In genomic region chr22:30289126-30289979, GRCh38 we compare ENCODE assay signal across 1 cellular context.
TF ChIP-seq lines count a peak whose summit lies in the region.

Gene CASTOR1 (minus strand): TSS chr22:30289505. CDS start chr22:30289497, 8 bp downstream.

TF ChIP-seq in HepG2, 621 proteins besides CTCF, POLR2A, EP300 and RAD21 (continued from another document and continues in another):
- peak; percentile 34; the same call in 1 of the 2 replicates for TF ChIP-seq POLR2G (IDR thresholded peaks at IDR 0.05; ENCODE audit: low read depth, low read length)
- TF ChIP-seq ZNF678 (CRISPR knock-in tag; IDR thresholded peaks at IDR 0.05) = no peak
- TF ChIP-seq YEATS2 (CRISPR knock-in tag; IDR thresholded peaks at IDR 0.05; ENCODE audit: borderline replicate concordance) = no peak; the same call in 1 of the 2 replicates
- TF ChIP-seq NCOA5 (CRISPR knock-in tag; IDR thresholded peaks at IDR 0.05) = no peak
- no peak for TF ChIP-seq SP1 (IDR thresholded peaks at IDR 0.05)
- TF ChIP-seq SP1 (CRISPR knock-in tag; IDR thresholded peaks at IDR 0.05) = peak; percentile 82
- no peak for TF ChIP-seq ZNF850 (CRISPR knock-in tag; conservative IDR thresholded peaks at IDR 0.05)
- TF ChIP-seq ZSCAN25 (CRISPR knock-in tag; IDR thresholded peaks at IDR 0.05) = no peak
- TF ChIP-seq ZBTB3 (CRISPR knock-in tag; IDR thresholded peaks at IDR 0.05; ENCODE audit: borderline replicate concordance, low read depth) = no peak
- no peak for TF ChIP-seq MAFG (CRISPR knock-in tag; IDR thresholded peaks at IDR 0.05)
- no peak for TF ChIP-seq TIGD3 (CRISPR knock-in tag; IDR thresholded peaks at IDR 0.05; ENCODE audit: borderline replicate concordance)
- TF ChIP-seq DPF2 (CRISPR knock-in tag; IDR thresholded peaks at IDR 0.05; ENCODE audit: borderline replicate concordance, low read depth) = no peak
- TF ChIP-seq GTF2F1 (IDR thresholded peaks at IDR 0.05; ENCODE audit: low read length) = no peak
- no peak for TF ChIP-seq ZNF451 (CRISPR knock-in tag; IDR thresholded peaks at IDR 0.05)
- no peak for TF ChIP-seq MBNL3 (CRISPR knock-in tag; conservative IDR thresholded peaks at IDR 0.05)
- no peak for TF ChIP-seq ZNF354B (CRISPR knock-in tag; IDR thresholded peaks at IDR 0.05)
- TF ChIP-seq HBP1 (CRISPR knock-in tag; IDR thresholded peaks at IDR 0.05; ENCODE audit: low read depth) = no peak
- TF ChIP-seq FOXP4 (CRISPR knock-in tag; IDR thresholded peaks at IDR 0.05) = no peak
- TF ChIP-seq ELF1 (CRISPR knock-in tag; IDR thresholded peaks at IDR 0.05) = no peak; the same call in 1 of the 2 replicates
- TF ChIP-seq ZNF670 (CRISPR knock-in tag; IDR thresholded peaks at IDR 0.05; ENCODE audit: borderline replicate concordance) = no peak
- TF ChIP-seq RELA (CRISPR knock-in tag; IDR thresholded peaks at IDR 0.05) = 0 out of 2 replicates have a peak, but pooled peaks have one; percentile 33
- 0 out of 2 replicates have a peak, but pooled peaks have one; percentile 24 for TF ChIP-seq ATF7-NPFF (CRISPR knock-in tag; IDR thresholded peaks at IDR 0.05; ENCODE audit: low read depth)
- TF ChIP-seq ZSCAN31 (CRISPR knock-in tag; IDR thresholded peaks at IDR 0.05; ENCODE audit: low read depth) = no peak
- no peak for TF ChIP-seq MED13 (CRISPR knock-in tag; IDR thresholded peaks at IDR 0.05)
- TF ChIP-seq ZNF768 (CRISPR knock-in tag; IDR thresholded peaks at IDR 0.05) = no peak
- TF ChIP-seq KAT8 (CRISPR knock-in tag; IDR thresholded peaks at IDR 0.05) = no peak
- TF ChIP-seq ZNF260 (CRISPR knock-in tag; IDR thresholded peaks at IDR 0.05; ENCODE audit: borderline replicate concordance, low read depth) = no peak
- TF ChIP-seq, protein P1, sequence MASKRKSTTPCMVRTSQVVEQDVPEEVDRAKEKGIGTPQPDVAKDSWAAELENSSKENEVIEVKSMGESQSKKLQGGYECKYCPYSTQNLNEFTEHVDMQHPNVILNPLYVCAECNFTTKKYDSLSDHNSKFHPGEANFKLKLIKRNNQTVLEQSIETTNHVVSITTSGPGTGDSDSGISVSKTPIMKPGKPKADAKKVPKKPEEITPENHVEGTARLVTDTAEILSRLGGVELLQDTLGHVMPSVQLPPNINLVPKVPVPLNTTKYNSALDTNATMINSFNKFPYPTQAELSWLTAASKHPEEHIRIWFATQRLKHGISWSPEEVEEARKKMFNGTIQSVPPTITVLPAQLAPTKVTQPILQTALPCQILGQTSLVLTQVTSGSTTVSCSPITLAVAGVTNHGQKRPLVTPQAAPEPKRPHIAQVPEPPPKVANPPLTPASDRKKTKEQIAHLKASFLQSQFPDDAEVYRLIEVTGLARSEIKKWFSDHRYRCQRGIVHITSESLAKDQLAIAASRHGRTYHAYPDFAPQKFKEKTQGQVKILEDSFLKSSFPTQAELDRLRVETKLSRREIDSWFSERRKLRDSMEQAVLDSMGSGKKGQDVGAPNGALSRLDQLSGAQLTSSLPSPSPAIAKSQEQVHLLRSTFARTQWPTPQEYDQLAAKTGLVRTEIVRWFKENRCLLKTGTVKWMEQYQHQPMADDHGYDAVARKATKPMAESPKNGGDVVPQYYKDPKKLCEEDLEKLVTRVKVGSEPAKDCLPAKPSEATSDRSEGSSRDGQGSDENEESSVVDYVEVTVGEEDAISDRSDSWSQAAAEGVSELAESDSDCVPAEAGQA (IDR thresholded peaks at IDR 0.05; ENCODE audit: low read depth) = no peak
- TF ChIP-seq, protein P1 (CRISPR knock-in tag; IDR thresholded peaks at IDR 0.05; ENCODE audit: borderline replicate concordance) = no peak
- TF ChIP-seq MYC (CRISPR knock-in tag; IDR thresholded peaks at IDR 0.05; ENCODE audit: borderline replicate concordance) = peak; percentile 51; the same call in 1 of the 2 replicates
- no peak for TF ChIP-seq SKIL (CRISPR knock-in tag; IDR thresholded peaks at IDR 0.05; ENCODE audit: borderline replicate concordance)
- TF ChIP-seq MXD4 (CRISPR knock-in tag; IDR thresholded peaks at IDR 0.05) = no peak
- no peak for TF ChIP-seq SRSF1 (optimal IDR thresholded peaks at IDR 0.05; ENCODE audit: low read depth, low read length)
- TF ChIP-seq ZBTB21 (CRISPR knock-in tag; IDR thresholded peaks at IDR 0.05) = no peak
- TF ChIP-seq, protein P2, sequence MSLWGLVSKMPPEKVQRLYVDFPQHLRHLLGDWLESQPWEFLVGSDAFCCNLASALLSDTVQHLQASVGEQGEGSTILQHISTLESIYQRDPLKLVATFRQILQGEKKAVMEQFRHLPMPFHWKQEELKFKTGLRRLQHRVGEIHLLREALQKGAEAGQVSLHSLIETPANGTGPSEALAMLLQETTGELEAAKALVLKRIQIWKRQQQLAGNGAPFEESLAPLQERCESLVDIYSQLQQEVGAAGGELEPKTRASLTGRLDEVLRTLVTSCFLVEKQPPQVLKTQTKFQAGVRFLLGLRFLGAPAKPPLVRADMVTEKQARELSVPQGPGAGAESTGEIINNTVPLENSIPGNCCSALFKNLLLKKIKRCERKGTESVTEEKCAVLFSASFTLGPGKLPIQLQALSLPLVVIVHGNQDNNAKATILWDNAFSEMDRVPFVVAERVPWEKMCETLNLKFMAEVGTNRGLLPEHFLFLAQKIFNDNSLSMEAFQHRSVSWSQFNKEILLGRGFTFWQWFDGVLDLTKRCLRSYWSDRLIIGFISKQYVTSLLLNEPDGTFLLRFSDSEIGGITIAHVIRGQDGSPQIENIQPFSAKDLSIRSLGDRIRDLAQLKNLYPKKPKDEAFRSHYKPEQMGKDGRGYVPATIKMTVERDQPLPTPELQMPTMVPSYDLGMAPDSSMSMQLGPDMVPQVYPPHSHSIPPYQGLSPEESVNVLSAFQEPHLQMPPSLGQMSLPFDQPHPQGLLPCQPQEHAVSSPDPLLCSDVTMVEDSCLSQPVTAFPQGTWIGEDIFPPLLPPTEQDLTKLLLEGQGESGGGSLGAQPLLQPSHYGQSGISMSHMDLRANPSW (CRISPR knock-in tag; IDR thresholded peaks at IDR 0.05; ENCODE audit: borderline replicate concordance) = no peak
- TF ChIP-seq LCORL (IDR thresholded peaks at IDR 0.05) = no peak
- no peak for TF ChIP-seq LCORL (CRISPR knock-in tag; IDR thresholded peaks at IDR 0.05)
- TF ChIP-seq, protein P3, sequence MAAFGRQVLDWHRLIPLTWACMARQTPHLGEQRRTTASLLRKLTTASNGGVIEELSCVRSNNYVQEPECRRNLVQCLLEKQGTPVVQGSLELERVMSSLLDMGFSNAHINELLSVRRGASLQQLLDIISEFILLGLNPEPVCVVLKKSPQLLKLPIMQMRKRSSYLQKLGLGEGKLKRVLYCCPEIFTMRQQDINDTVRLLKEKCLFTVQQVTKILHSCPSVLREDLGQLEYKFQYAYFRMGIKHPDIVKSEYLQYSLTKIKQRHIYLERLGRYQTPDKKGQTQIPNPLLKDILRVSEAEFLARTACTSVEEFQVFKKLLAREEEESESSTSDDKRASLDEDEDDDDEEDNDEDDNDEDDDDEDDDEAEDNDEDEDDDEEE (CRISPR knock-in tag; IDR thresholded peaks at IDR 0.05) = no peak
- no peak for TF ChIP-seq ZNF326 (CRISPR knock-in tag; IDR thresholded peaks at IDR 0.05; ENCODE audit: borderline replicate concordance)
- no peak for TF ChIP-seq ZBTB1 (CRISPR knock-in tag; IDR thresholded peaks at IDR 0.05; ENCODE audit: borderline replicate concordance)
- TF ChIP-seq ZNF549 (CRISPR knock-in tag; IDR thresholded peaks at IDR 0.05) = no peak
- TF ChIP-seq CSRNP1 (CRISPR knock-in tag; IDR thresholded peaks at IDR 0.05) = no peak
- no peak for TF ChIP-seq ZNF136 (CRISPR knock-in tag; IDR thresholded peaks at IDR 0.05; ENCODE audit: low read depth)
- TF ChIP-seq ZNF503 (CRISPR knock-in tag; IDR thresholded peaks at IDR 0.05) = no peak
- no peak for TF ChIP-seq SAFB2 (CRISPR knock-in tag; IDR thresholded peaks at IDR 0.05; ENCODE audit: borderline replicate concordance, low read depth)
- TF ChIP-seq ZNF101 (CRISPR knock-in tag; IDR thresholded peaks at IDR 0.05; ENCODE audit: borderline replicate concordance, low read depth) = no peak
